ENCODE assay signal across 9 cellular contexts in genomic region chr1:31295874-31296485, GRCh38. TPM values are rescaled to one million over a fixed set of nuclear protein-coding genes. Genes with fewer than 3 reads are reported as not detected.
A peak's percentile ranks its signal among the peaks of the same experiment; 100 is the strongest.
DNase-seq lines count a peak whose midpoint lies in the region; ATAC-seq and TF ChIP-seq lines count a peak whose summit lies in the region.
"Had no signal": no experiment of that assay in that cellular context is flagged by ENCODE, and none has a peak within 500 bp of the region (broad histone marks: within the 10 kb centered on the region; RNA-seq: fewer than 3 reads in every experiment).

No MANE protein-coding gene starts in this region.

- no peaks in the 10 kb centered on the region for H3K27me3 Mint-ChIP-seq in WTC11 (ENCODE audit: low read depth)

- H3K27me3 ChIP-seq in H7 (ENCODE audit: control insufficient read depth, insufficient read depth, low read length), result no peaks in the 10 kb centered on the region

- H3K4me1 Mint-ChIP-seq in WTC11, result peaks cover 15% of the 10 kb centered on the region

- no peak for TF ChIP-seq CTCF in WTC11 (IDR thresholded peaks at IDR 0.05)

- CTCF ChIA-PET in WTC11 (lab: Charles Lee), result interaction anchor here (0.9 to 2.0 kb wide), 9 partner anchors 12 to 134 kb away, joined by 3 to 25 read pairs (median 5); no protein-coding TSS in a partner anchor

- H3K27ac Mint-ChIP-seq in WTC11, result no peak overlapping the region; the same call in 1 of the 2 replicates
- H3K27ac Mint-ChIP-seq: HFFc6 had no signal

- H3K4me3 Mint-ChIP-seq in WTC11, result no peak overlapping the region
- H3K4me3 Mint-ChIP-seq: HFFc6 had no signal

- DNase-seq in H7, result no peak
- no peak for DNase-seq in WTC11 (ENCODE audit: low spot score)
- DNase-seq in substantia nigra (lab: John Stamatoyannopoulos, UW), result no peak
- no peak for DNase-seq in dedifferentiated amniotic fluid mesenchymal stem cell (ENCODE audit: extremely low spot score)
- DNase-seq in stimulated activated CD4-positive, alpha-beta T cell treated with anti-CD3 and anti-CD28 coated beads, Interleukin-12 subunit alpha, Interleukin-12 subunit beta, amount 100 ng/mL, for 4 hours, result no peak
- no peak for DNase-seq in ecto neural progenitor cell (ENCODE audit: low spot score)

- H3K4me3 ChIP-seq in H7 (ENCODE audit: insufficient read depth, low read depth, low read length) (peak overlapping the region; percentile 88), iPS-18c (ENCODE audit: insufficient read depth, low read depth, low read length) (peak overlapping the region; percentile 100)

- no peaks in the 10 kb centered on the region for H3K9me3 Mint-ChIP-seq in WTC11
- H3K9me3 Mint-ChIP-seq: HFFc6 had no signal

- ATAC-seq in WTC11 (no peak), HG02970 (IDR thresholded peaks at IDR 0.05; ENCODE audit: low FRiP score, unreplicated experiment) (no peak)

- H3K36me3 Mint-ChIP-seq in WTC11, result peaks cover 37% of the 10 kb centered on the region

- H3K27ac ChIP-seq in substantia nigra (ENCODE audit: low read depth, low read length, poor library complexity, severe bottlenecking), result peak overlapping the region; percentile 82

- H3K9me3 ChIP-seq in iPS-18c (ENCODE audit: control insufficient read depth, insufficient read depth, low read length), result peaks cover 2% of the 10 kb centered on the region

- H3K36me3 ChIP-seq in H7 (replicated peaks; ENCODE audit: control insufficient read depth, insufficient read depth, low read length), result peaks cover 18% of the 10 kb centered on the region

- POLR2A ChIA-PET in WTC11 (lab: Charles Lee), result interaction anchor here (0.6 to 2.1 kb wide), 11 partner anchors 12 to 812 kb away, joined by 3 to 15 read pairs (median 4); partner anchors contain the start of genes FABP3 and KPNA6

TF ChIP-seq in WTC11, 78 proteins besides CTCF, POLR2A, EP300 and RAD21 (continues in another document):
- TF ChIP-seq SP1 (CRISPR knock-in tag; conservative IDR thresholded peaks at IDR 0.05) (0 out of 2 replicates have a peak, but pooled peaks have one; percentile 3), RORB (CRISPR knock-in tag; IDR thresholded peaks at IDR 0.05) (no peak), E2F4 (CRISPR knock-in tag; IDR thresholded peaks at IDR 0.05; ENCODE audit: borderline replicate concordance, low read depth) (no peak), NR2C2 (CRISPR knock-in tag; IDR thresholded peaks at IDR 0.05) (no peak), TCF7 (CRISPR knock-in tag; IDR thresholded peaks at IDR 0.05; ENCODE audit: low read depth) (0 out of 2 replicates have a peak, but pooled peaks have one; percentile 17), AR (CRISPR knock-in tag; IDR thresholded peaks at IDR 0.05) (no peak), KAT7 (CRISPR knock-in tag; IDR thresholded peaks at IDR 0.05; ENCODE audit: borderline replicate concordance) (no peak), STAT6 (CRISPR knock-in tag; conservative IDR thresholded peaks at IDR 0.05; ENCODE audit: low read depth) (no peak), TEAD1 (CRISPR knock-in tag; IDR thresholded peaks at IDR 0.05) (no peak), ESRRA (CRISPR knock-in tag; IDR thresholded peaks at IDR 0.05; ENCODE audit: borderline replicate concordance) (no peak), CREB1 (CRISPR knock-in tag; IDR thresholded peaks at IDR 0.05) (no peak), ERG (CRISPR knock-in tag; IDR thresholded peaks at IDR 0.05) (no peak), PREB (CRISPR knock-in tag; IDR thresholded peaks at IDR 0.05; ENCODE audit: borderline replicate concordance) (no peak), CDX4 (CRISPR knock-in tag; IDR thresholded peaks at IDR 0.05; ENCODE audit: borderline replicate concordance) (no peak)

RNA-seq across cellular contexts. Expression of gene SNRNP40, which starts 0.6 kb away (rescaled TPM):
- total RNA-seq in H7 (2014; rRNA removed; shearing (Covaris generic)), result 325 and 375 TPM in 2 replicates
- total RNA-seq in WTC11 (2021), result 102 to 103 TPM (median 103 TPM) in 3 replicates

RNA-seq across cellular contexts. Expression of gene ZCCHC17, which starts 0.9 kb away (rescaled TPM):
- 83.9 and 88.3 TPM in 2 replicates for total RNA-seq in H7 (2014; rRNA removed; shearing (Covaris generic))
- 40.6 to 42.0 TPM (median 40.7 TPM) in 3 replicates for total RNA-seq in WTC11 (2021)

RNA-seq across cellular contexts. Expression of gene NKAIN1, which starts 56.3 kb away (rescaled TPM):
- 73.6 and 89.9 TPM in 2 replicates for total RNA-seq in H7 (2014; rRNA removed; shearing (Covaris generic))
- total RNA-seq in WTC11 (2021), result 34.0 to 36.8 TPM (median 35.3 TPM) in 3 replicates
- total RNA-seq: HFFc6 had no signal
